Comparison of ENCODE assay signal across 1 cellular context in genomic region chr1:248904437-248905216, GRCh38.
TF ChIP-seq lines count a peak whose summit lies in the region.

No MANE protein-coding gene starts in this region.

TF ChIP-seq in HCT116, 20 proteins besides CTCF, POLR2A, EP300 and RAD21 (continued from another document):
- TF ChIP-seq SIN3A (IDR thresholded peaks at IDR 0.05; ENCODE audit: low read depth) (no peak), TCF7L2 (IDR thresholded peaks at IDR 0.05; ENCODE audit: borderline replicate concordance, extremely low read depth, insufficient read depth, insufficient read length) (no peak)
